Comparison of ENCODE assay signal across 8 cellular contexts in the genomic region with DNA sequence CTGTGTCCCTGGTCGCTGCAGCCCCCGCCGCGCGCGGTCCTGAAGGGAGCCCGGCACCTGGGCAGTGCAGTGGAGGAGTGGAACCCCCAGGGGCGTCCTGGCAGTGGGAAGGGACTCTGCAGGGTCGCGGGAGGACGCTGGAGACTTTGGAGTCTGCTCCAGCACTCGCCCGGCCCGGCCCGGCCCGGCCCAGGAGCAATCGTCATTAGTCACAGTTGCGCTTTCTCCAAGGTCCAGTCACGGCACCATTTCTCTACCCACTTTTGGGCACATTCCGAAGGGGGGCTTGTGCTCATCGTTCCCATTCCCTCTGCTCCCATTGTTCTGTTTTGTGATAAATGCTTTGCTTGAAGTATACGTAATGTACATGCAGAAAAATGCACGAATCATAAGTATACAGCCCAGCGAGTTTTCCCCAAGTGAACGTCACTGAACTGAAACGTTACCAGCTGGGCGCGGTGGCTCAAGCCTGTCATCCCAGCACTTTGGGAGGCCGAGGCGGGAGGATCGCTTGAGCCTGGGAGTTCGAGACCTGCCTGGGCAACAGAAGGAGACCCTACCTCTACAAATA. TPM values are rescaled to one million over a fixed set of nuclear protein-coding genes. Genes with fewer than 3 reads are reported as not detected.
A peak's percentile ranks its signal among the peaks of the same experiment; 100 is the strongest.
DNase-seq lines count a peak whose midpoint lies in the region; ATAC-seq and TF ChIP-seq lines count a peak whose summit lies in the region.

No MANE protein-coding gene starts in this region.

- no peaks in the 10 kb centered on the region for H3K9me2 ChIP-seq in GM23338 (ENCODE audit: insufficient read depth)

- H3K27ac Mint-ChIP-seq in CD4-positive, alpha-beta memory T cell, result peak overlapping the region; percentile 75 to 93 (median 90)
- H3K27ac Mint-ChIP-seq in GM23338, result peak overlapping the region; percentile 68; the same call in 1 of the 2 replicates

- H3K4me2 ChIP-seq in GM23338 (peak overlapping the region; percentile 90), mesenchymal stem cell (ENCODE audit: low read length, poor library complexity, severe bottlenecking) (peak overlapping the region; percentile 82)

- H2AFZ ChIP-seq in GM23338, result 0 out of 2 replicates have a peak overlapping the region, but pooled peaks have one; percentile 9
- H2AFZ ChIP-seq in mesenchymal stem cell (ENCODE audit: low read depth, low read length), result peak overlapping the region; percentile 79

- CTCF ChIA-PET in CD4-positive, alpha-beta memory T cell (lab: Charles Lee; ENCODE audit: partially characterized antibody), result interaction anchor here (1.0 to 2.5 kb wide), 4 partner anchors 21 to 187 kb away, joined by 4 to 8 read pairs (median 4); a partner anchor contains a TSS

- H4K8ac ChIP-seq in mesenchymal stem cell (ENCODE audit: low read length), result peak overlapping the region; percentile 64

- 19% methylated on average over 32 of the region's 32 CpGs for WGBS in mesenchymal stem cell
- 4% methylated on average over 32 of the region's 32 CpGs for WGBS in urinary bladder

- peaks cover 50% of the 10 kb centered on the region for H3K79me2 ChIP-seq in GM23338 (replicated peaks; ENCODE audit: insufficient read depth)

- peaks cover 34% of the 10 kb centered on the region for H3F3A ChIP-seq in GM23338 (replicated peaks; ENCODE audit: low read depth)

- peak overlapping the region; percentile 91 for H3K9ac ChIP-seq in mesenchymal stem cell (ENCODE audit: low read length)

- H3K36me3 Mint-ChIP-seq in CD4-positive, alpha-beta memory T cell, result peaks cover 10 to 35% of the 10 kb centered on the region in 2 donors
- peaks cover 45% of the 10 kb centered on the region for H3K36me3 Mint-ChIP-seq in GM23338 (ENCODE audit: low read depth)

- peak overlapping the region; percentile 60 for H3K27ac ChIP-seq in CD4-positive, alpha-beta memory T cell (ENCODE audit: low read depth, low read length)
- no peak overlapping the region for H3K27ac ChIP-seq in GM23338 (ENCODE audit: low read depth)
- no peak overlapping the region for H3K27ac ChIP-seq in mesenchymal stem cell (ENCODE audit: low read length, poor library complexity, severe bottlenecking)
- peak overlapping the region; percentile 84 for H3K27ac ChIP-seq in urinary bladder (ENCODE audit: low read depth)

- H2BK15ac ChIP-seq in mesenchymal stem cell (ENCODE audit: low read depth, poor library complexity, severe bottlenecking), result no peak overlapping the region

- H3K4me1 ChIP-seq in CD4-positive, alpha-beta memory T cell (ENCODE audit: insufficient read depth, low read length), result peaks cover 23% of the 10 kb centered on the region
- H3K4me1 ChIP-seq in GM23338 (ENCODE audit: insufficient read depth) (peaks cover 10% of the 10 kb centered on the region), mesenchymal stem cell (ENCODE audit: control insufficient read depth, insufficient read depth, low read depth, low read length) (peaks cover 16% of the 10 kb centered on the region), urinary bladder (ENCODE audit: insufficient read depth) (peaks cover 3% of the 10 kb centered on the region)

- no peaks in the 10 kb centered on the region for H3K27me3 Mint-ChIP-seq in CD4-positive, alpha-beta memory T cell
- H3K27me3 Mint-ChIP-seq in GM23338 (ENCODE audit: insufficient read depth, low read depth, poor library complexity), result peaks cover 9% of the 10 kb centered on the region

- peaks cover 15 to 35% (median 28%) of the 10 kb centered on the region in 4 donors for H3K4me1 Mint-ChIP-seq in CD4-positive, alpha-beta memory T cell
- peaks cover 20% of the 10 kb centered on the region for H3K4me1 Mint-ChIP-seq in GM23338

- H3K14ac ChIP-seq in mesenchymal stem cell (ENCODE audit: low read length in 2 of 2), result peak overlapping the region in 1 of 2 experiments; percentile 90

- peak overlapping the region; percentile 20 for H4K91ac ChIP-seq in mesenchymal stem cell (ENCODE audit: low read length)

- H3K4me3 ChIP-seq in CD4-positive, alpha-beta memory T cell (ENCODE audit: low read length in 2 of 2), result peak overlapping the region; percentile 63 to 73
- peak overlapping the region; percentile 77 for H3K4me3 ChIP-seq in GM23338
- peak overlapping the region; percentile 78 to 88 for H3K4me3 ChIP-seq in mesenchymal stem cell (ENCODE audit: insufficient read depth in 1 of 2, low read depth in 1 of 2, low read length in 2 of 2)
- peak overlapping the region; percentile 93 for H3K4me3 ChIP-seq in urinary bladder (ENCODE audit: low read depth, low read length)

- no peaks in the 10 kb centered on the region for H3K9me3 Mint-ChIP-seq in CD4-positive, alpha-beta memory T cell
- no peaks in the 10 kb centered on the region for H3K9me3 Mint-ChIP-seq in GM23338

- no peak for TF ChIP-seq CTCF in GM23338 (conservative IDR thresholded peaks at IDR 0.05; ENCODE audit: low read depth in 2 of 2)

- peaks cover 34% of the 10 kb centered on the region for H4K20me1 ChIP-seq in GM23338 (replicated peaks; ENCODE audit: insufficient read depth)

- DNase-seq in CD4-positive, alpha-beta memory T cell, result peak in 1 of 5 donors; percentile 8
- no peak for DNase-seq in GM23338 (ENCODE audit: low spot score)
- DNase-seq in OCI-M1 (lab: John Stamatoyannopoulos, UW), result peak; percentile 60
- peak; percentile 60 for DNase-seq in dedifferentiated amniotic fluid mesenchymal stem cell (ENCODE audit: extremely low spot score)
- DNase-seq in mesenchymal stem cell, result peak; percentile 59
- DNase-seq in activated CD8-positive, alpha-beta memory T cell treated with anti-CD3 and anti-CD28 coated beads, Interleukin-2, amount 50 U/mL, for 4 hours, result no peak

- no peaks in the 10 kb centered on the region for H3K27me3 ChIP-seq in CD4-positive, alpha-beta memory T cell (ENCODE audit: insufficient read depth, low read length)
- H3K27me3 ChIP-seq in GM23338 (ENCODE audit: insufficient read depth), result no peaks in the 10 kb centered on the region
- H3K27me3 ChIP-seq in mesenchymal stem cell (ENCODE audit: control insufficient read depth in 1 of 2, insufficient read depth in 1 of 2, low read length in 2 of 2), result no peaks in the 10 kb centered on the region

- H2BK120ac ChIP-seq in mesenchymal stem cell (ENCODE audit: low read depth, low read length), result peak overlapping the region; percentile 35

- H3K4ac ChIP-seq in mesenchymal stem cell (ENCODE audit: low read depth in 1 of 2, low read length in 2 of 2), result peak overlapping the region; percentile 25 to 63

- H3K79me1 ChIP-seq in mesenchymal stem cell (replicated peaks; ENCODE audit: low read length, poor library complexity, severe bottlenecking), result peaks cover 42% of the 10 kb centered on the region

- peak overlapping the region in 1 of 2 experiments; percentile 83 for H3K18ac ChIP-seq in mesenchymal stem cell (ENCODE audit: low read depth in 1 of 2, low read length in 2 of 2)

- H2AK5ac ChIP-seq in mesenchymal stem cell (ENCODE audit: low read length, severe bottlenecking), result no peak overlapping the region

- peak overlapping the region in 1 of 2 experiments; percentile 91 for H3K23ac ChIP-seq in mesenchymal stem cell (ENCODE audit: low read length in 2 of 2)

- H3K9me3 ChIP-seq in CD4-positive, alpha-beta memory T cell (ENCODE audit: control insufficient read depth in 1 of 2, low read length in 2 of 2), result no peaks in the 10 kb centered on the region
- no peaks in the 10 kb centered on the region for H3K9me3 ChIP-seq in mesenchymal stem cell (ENCODE audit: control insufficient read depth, low read length)

- POLR2A ChIA-PET in CD4-positive, alpha-beta memory T cell (lab: Charles Lee; ENCODE audit: partially characterized antibody), result interaction anchor here (1.6 to 10.0 kb wide), 2 partner anchors 12 to 24 kb away, joined by 5 to 117 read pairs; a partner anchor contains a TSS

- H2BK5ac ChIP-seq in mesenchymal stem cell (ENCODE audit: low read depth, low read length, poor library complexity, severe bottlenecking), result no peak overlapping the region

- H3K36me3 ChIP-seq in CD4-positive, alpha-beta memory T cell (ENCODE audit: insufficient read depth, low read length), result peaks cover 35% of the 10 kb centered on the region
- H3K36me3 ChIP-seq in GM23338 (ENCODE audit: insufficient read depth) (peaks cover 7% of the 10 kb centered on the region), mesenchymal stem cell (ENCODE audit: control insufficient read depth in 1 of 2, insufficient read depth in 2 of 2, low read depth in 1 of 2, low read length in 2 of 2) (peaks cover 69 to 72% of the 10 kb centered on the region in 2 experiments), urinary bladder (ENCODE audit: insufficient read depth) (peaks cover 3% of the 10 kb centered on the region)

- H2BK12ac ChIP-seq in mesenchymal stem cell (ENCODE audit: low read length in 2 of 2), result no peak overlapping the region

- ATAC-seq in GM23338 (no peak), GM18867 (IDR thresholded peaks at IDR 0.05; ENCODE audit: unreplicated experiment) (no peak)

- peak overlapping the region; percentile 90 to 95 (median 94) for H3K4me3 Mint-ChIP-seq in CD4-positive, alpha-beta memory T cell
- peak overlapping the region; percentile 89 for H3K4me3 Mint-ChIP-seq in GM23338

- intact Hi-C loops in CD4-positive, alpha-beta memory T cell (cut with micrococcal nuclease), result loop anchor here (1.0 to 2.0 kb wide), 5 partner anchors 12 to 71 kb away; a partner anchor contains a TSS

RNA-seq across cellular contexts. Expression of a gene that starts 1.0 kb away (rescaled TPM):
- 10 to 100 TPM; 29.5 to 34.5 TPM for total RNA-seq in CD4-positive, alpha-beta memory T cell
- 10 to 100 TPM; 13.5 to 18.7 TPM for polyA plus RNA-seq in CD4-positive, alpha-beta memory T cell
- total RNA-seq in GM23338 (2014; rRNA removed; shearing (Covaris generic)), result 15.1 and 18.6 TPM in 2 replicates
- polyA plus RNA-seq in GM23338 (2016; fragmentation: Nextera tagmentation; extraction: Ambion mirVana), result 20.9 and 23.8 TPM in 2 replicates
- 13.9 TPM for polyA plus RNA-seq in mesenchymal stem cell (2013, experiment 1 of 2)
- polyA plus RNA-seq in mesenchymal stem cell (2013, experiment 2 of 2), result 12.8 TPM
- 20.3 TPM for total RNA-seq in urinary bladder
- polyA plus RNA-seq in urinary bladder, result 29.6 TPM

RNA-seq across cellular contexts. Expression of a gene that starts 12.1 kb away (rescaled TPM):
- total RNA-seq in CD4-positive, alpha-beta memory T cell, result 10 to 100 TPM; 13.1 to 14.7 TPM
- 1 to 10 TPM; 2.1 to 6.9 TPM for polyA plus RNA-seq in CD4-positive, alpha-beta memory T cell
- 33.2 and 37.1 TPM in 2 replicates for total RNA-seq in GM23338 (2014; rRNA removed; shearing (Covaris generic))
- polyA plus RNA-seq in GM23338 (2016; fragmentation: Nextera tagmentation; extraction: Ambion mirVana), result 10.4 and 12.1 TPM in 2 replicates
- 16.0 TPM for polyA plus RNA-seq in mesenchymal stem cell (2013, experiment 1 of 2)
- 15.7 TPM for polyA plus RNA-seq in mesenchymal stem cell (2013, experiment 2 of 2)
- total RNA-seq in urinary bladder, result 16.3 TPM
- polyA plus RNA-seq in urinary bladder, result 19.0 TPM

RNA-seq across cellular contexts. Expression of a gene that starts 23.0 kb away (rescaled TPM):
- 10 to 100 TPM; 80.6 to 85.2 TPM for total RNA-seq in CD4-positive, alpha-beta memory T cell
- polyA plus RNA-seq in CD4-positive, alpha-beta memory T cell, result 10 to 100 TPM; 18.3 to 32.5 TPM
- total RNA-seq in GM23338 (2014; rRNA removed; shearing (Covaris generic)), result 31.1 and 35.9 TPM in 2 replicates
- polyA plus RNA-seq in GM23338 (2016; fragmentation: Nextera tagmentation; extraction: Ambion mirVana), result 7.3 and 7.8 TPM in 2 replicates
- polyA plus RNA-seq in mesenchymal stem cell (2013, experiment 1 of 2), result 10.4 TPM
- polyA plus RNA-seq in mesenchymal stem cell (2013, experiment 2 of 2), result 10.7 TPM
- total RNA-seq in urinary bladder, result 17.0 TPM
- 72.4 TPM for polyA plus RNA-seq in urinary bladder

RNA-seq across cellular contexts. Expression of a gene that starts 45.9 kb away (rescaled TPM):
- total RNA-seq in CD4-positive, alpha-beta memory T cell, result 10 to 100 TPM; 62.6 to 70.7 TPM
- 10 to 100 TPM; 18.4 to 23.9 TPM for polyA plus RNA-seq in CD4-positive, alpha-beta memory T cell
- total RNA-seq in GM23338 (2014; rRNA removed; shearing (Covaris generic)), result 21.0 and 25.5 TPM in 2 replicates
- polyA plus RNA-seq in GM23338 (2016; fragmentation: Nextera tagmentation; extraction: Ambion mirVana) (17.3 and 18.0 TPM in 2 replicates), urinary bladder (32.2 TPM)
- polyA plus RNA-seq in mesenchymal stem cell (2013, experiment 1 of 2), result 12.8 TPM
- polyA plus RNA-seq in mesenchymal stem cell (2013, experiment 2 of 2), result 11.6 TPM
- total RNA-seq in urinary bladder, result 19.6 TPM

Comparison
In these comparisons a context has a peak if more than half of its experiments do, and no peak if none do; other contexts are left out.
1. DNase-seq: peak in OCI-M1 (single experiment), dedifferentiated amniotic fluid mesenchymal stem cell (single experiment) and mesenchymal stem cell (single experiment); none in GM23338 (single experiment) and activated CD8-positive, alpha-beta memory T cell treated with anti-CD3 and anti-CD28 coated beads, Interleukin-2, amount 50 U/mL, for 4 hours (single experiment).
2. H3K27ac ChIP-seq: peak in CD4-positive, alpha-beta memory T cell (single experiment) and urinary bladder (single experiment); none in GM23338 (single experiment) and mesenchymal stem cell (single experiment).
3. Peak in every context shown above with its lines, with median percentiles within 50 percentile points of each other: H3K4me3 ChIP-seq.